Comparison of ENCODE assay signal across 1 cellular context in the genomic region with DNA sequence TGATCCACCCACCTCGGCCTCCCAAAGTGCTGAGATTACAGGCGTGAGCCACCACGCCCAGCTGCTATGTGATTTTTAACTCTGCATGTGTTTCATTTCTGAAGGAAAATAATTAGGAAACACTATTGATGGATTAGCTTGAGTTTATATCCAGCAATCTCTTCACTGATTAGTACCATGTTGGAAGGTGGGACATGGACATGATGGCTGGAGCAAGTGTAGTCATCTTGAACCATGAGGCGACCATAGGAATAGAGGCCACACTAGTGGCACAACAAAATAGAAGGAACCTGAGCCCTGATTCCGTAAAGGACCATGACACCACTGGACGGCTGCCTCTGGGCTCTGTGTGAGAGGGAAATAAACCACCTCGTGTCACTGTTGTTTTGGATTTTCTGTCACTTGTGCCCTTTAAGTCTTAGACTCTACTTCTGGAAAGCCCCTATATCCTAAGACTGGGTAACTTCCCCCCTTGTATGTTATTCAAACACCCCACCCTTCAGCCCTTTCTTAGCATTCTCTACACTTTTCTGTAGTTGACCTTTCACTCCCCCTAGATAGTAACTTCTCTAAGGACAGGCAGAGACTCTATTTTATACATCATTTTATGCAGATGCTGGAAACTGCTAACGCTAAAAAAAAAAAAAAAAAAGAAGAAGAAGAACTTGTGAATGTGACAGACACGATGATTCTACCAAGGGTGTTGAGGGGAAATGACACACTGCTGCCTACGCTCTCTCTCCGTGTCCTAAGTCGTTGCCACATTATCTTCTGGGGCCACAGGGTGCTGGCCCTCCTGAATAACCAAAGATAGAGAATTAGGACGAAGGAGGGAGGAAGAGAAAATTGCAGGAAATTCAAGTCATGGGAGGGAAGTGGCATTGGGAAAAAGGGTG.
TF ChIP-seq lines count a peak whose summit lies in the region.

No MANE protein-coding gene starts in this region.

TF ChIP-seq in HepG2, 621 proteins besides CTCF, POLR2A, EP300 and RAD21:
- TF ChIP-seq HOXA9 (CRISPR knock-in tag; IDR thresholded peaks at IDR 0.05; ENCODE audit: borderline replicate concordance), result no peak
- TF ChIP-seq PHF20 (CRISPR knock-in tag; IDR thresholded peaks at IDR 0.05), result no peak
- no peak for TF ChIP-seq ATAD3A (CRISPR knock-in tag; IDR thresholded peaks at IDR 0.05)
- TF ChIP-seq MATR3 (CRISPR knock-in tag; IDR thresholded peaks at IDR 0.05), result no peak
- no peak for TF ChIP-seq SMYD3 (CRISPR knock-in tag; IDR thresholded peaks at IDR 0.05)
- TF ChIP-seq ZNF44 (CRISPR knock-in tag; IDR thresholded peaks at IDR 0.05), result no peak
- no peak for TF ChIP-seq ZBTB42 (CRISPR knock-in tag; IDR thresholded peaks at IDR 0.05)
- TF ChIP-seq, protein P1, sequence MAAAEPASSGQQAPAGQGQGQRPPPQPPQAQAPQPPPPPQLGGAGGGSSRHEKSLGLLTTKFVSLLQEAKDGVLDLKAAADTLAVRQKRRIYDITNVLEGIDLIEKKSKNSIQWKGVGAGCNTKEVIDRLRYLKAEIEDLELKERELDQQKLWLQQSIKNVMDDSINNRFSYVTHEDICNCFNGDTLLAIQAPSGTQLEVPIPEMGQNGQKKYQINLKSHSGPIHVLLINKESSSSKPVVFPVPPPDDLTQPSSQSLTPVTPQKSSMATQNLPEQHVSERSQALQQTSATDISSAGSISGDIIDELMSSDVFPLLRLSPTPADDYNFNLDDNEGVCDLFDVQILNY (CRISPR knock-in tag; conservative IDR thresholded peaks at IDR 0.05), result no peak
- no peak for TF ChIP-seq ZSCAN25 (CRISPR knock-in tag; IDR thresholded peaks at IDR 0.05)
- TF ChIP-seq ZNF549 (CRISPR knock-in tag; IDR thresholded peaks at IDR 0.05), result no peak
- no peak for TF ChIP-seq ZNF703 (CRISPR knock-in tag; IDR thresholded peaks at IDR 0.05; ENCODE audit: borderline replicate concordance)
- TF ChIP-seq NFKB2 (CRISPR knock-in tag; IDR thresholded peaks at IDR 0.05; ENCODE audit: borderline replicate concordance), result no peak
- no peak for TF ChIP-seq KDM2A (CRISPR knock-in tag; IDR thresholded peaks at IDR 0.05; ENCODE audit: borderline replicate concordance, low read depth)
- TF ChIP-seq KDM5A (IDR thresholded peaks at IDR 0.05; ENCODE audit: borderline replicate concordance, low read length), result no peak
